In genomic region chr3:122598556-122598955, GRCh38 we compare ENCODE assay signal across 19 cellular contexts.
"Had no signal": no experiment of that assay in that cellular context is flagged by ENCODE, and none has a peak within 500 bp of the region (broad histone marks: within the 10 kb centered on the region; RNA-seq: fewer than 3 reads in every experiment).

No MANE protein-coding gene starts in this region.

- H3K4me1 ChIP-seq: parathyroid adenoma, sigmoid colon had no signal

- H3K9me3 Mint-ChIP-seq: activated naive CD4-positive, alpha-beta T cell treated with anti-CD3 and anti-CD28 coated beads for 36 hours had no signal

- H3K36me3 ChIP-seq: neutrophil, sigmoid colon had no signal

- H3K9me3 ChIP-seq: neutrophil, sigmoid colon, spleen had no signal

- H3K79me2 ChIP-seq: parathyroid adenoma had no signal

- FAIRE-seq: astrocyte, bronchial epithelial cell had no signal

- H2AFZ ChIP-seq: parathyroid adenoma had no signal

- H3K27ac ChIP-seq: neutrophil, parathyroid adenoma, sigmoid colon, spleen had no signal

- ATAC-seq: esophagus mucosa; naive thymus-derived CD8-positive, alpha-beta T cell had no signal

- H3K4me3 ChIP-seq: sigmoid colon, spleen had no signal

- H3K9ac ChIP-seq: parathyroid adenoma had no signal

- H3K4me3 Mint-ChIP-seq: activated naive CD4-positive, alpha-beta T cell treated with anti-CD3 and anti-CD28 coated beads for 36 hours; dendritic cell treated with granulocyte-macrophage colony-stimulating factor and Interleukin-4, amounts not matched to agents 40 ng/mL and 50 ng/mL, for 4 days; naive thymus-derived CD8-positive, alpha-beta T cell had no signal

- DNase-seq: activated CD4-positive, alpha-beta T cell treated with anti-CD3 and anti-CD28 coated beads for 1 hour; activated naive CD4-positive, alpha-beta T cell treated with anti-CD3 and anti-CD28 coated beads for 36 hours; activated T-cell treated with anti-CD3 and anti-CD28 coated beads, Interleukin-2, amount 50 U/mL, for 1 hour; effector CD8-positive, alpha-beta T cell; mesendoderm; naive thymus-derived CD8-positive, alpha-beta T cell; sigmoid colon; spleen; stimulated activated CD4-positive, alpha-beta T cell treated with anti-CD3 and anti-CD28 coated beads, Interleukin-4, amount 100 ng/mL, for 4 hours; stimulated activated naive CD4-positive, alpha-beta T cell; T-helper 1 cell; T1000 had no signal

- H3K27me3 Mint-ChIP-seq: dendritic cell treated with granulocyte-macrophage colony-stimulating factor and Interleukin-4, amounts not matched to agents 40 ng/mL and 50 ng/mL, for 4 days; naive thymus-derived CD8-positive, alpha-beta T cell had no signal

- H3K27me3 ChIP-seq: neutrophil, sigmoid colon, spleen had no signal

- H3K27ac Mint-ChIP-seq: activated naive CD4-positive, alpha-beta T cell treated with anti-CD3 and anti-CD28 coated beads for 36 hours; activated T-helper 2 cell treated with anti-CD3 and anti-CD28 coated beads, Interferon-gamma antibody, Interleukin-2, Interleukin-4, amounts not matched to agents 10 μg/mL and 5 μg/mL and 100 μg/mL, durations not matched to agents 14 hours and 24 hours and 36 hours; dendritic cell treated with granulocyte-macrophage colony-stimulating factor and Interleukin-4, amounts not matched to agents 40 ng/mL and 50 ng/mL, for 4 days had no signal
